ENCODE assay signal across 8 cellular contexts in the genomic region with DNA sequence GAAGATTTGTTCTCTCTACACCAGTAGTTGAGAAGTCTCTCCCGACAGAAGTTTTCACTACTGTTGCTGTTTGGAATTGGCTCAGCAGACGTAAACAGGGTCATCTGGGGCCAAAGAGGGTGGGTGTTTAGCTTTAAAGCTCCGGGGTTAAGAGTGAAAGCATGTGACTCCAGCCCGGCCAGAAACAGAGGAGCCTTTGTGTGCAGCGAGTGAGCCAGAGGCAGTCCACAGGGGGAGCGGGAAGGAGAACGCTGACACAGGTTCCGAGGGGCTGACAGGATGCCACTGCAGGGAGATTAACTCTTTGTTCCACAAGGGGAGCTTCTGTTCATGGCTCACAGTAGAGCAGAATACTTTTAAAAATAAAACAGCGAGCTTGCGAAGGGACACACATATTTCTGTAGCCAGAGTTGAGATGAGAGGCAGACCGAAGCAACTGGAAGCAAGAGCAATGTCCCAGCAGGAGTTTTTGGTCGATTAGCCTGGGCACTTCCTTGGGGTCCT. TPM values are rescaled to one million over a fixed set of nuclear protein-coding genes. Genes with fewer than 3 reads are reported as not detected.
DNase-seq lines count a peak whose midpoint lies in the region; ATAC-seq, FAIRE-seq and TF ChIP-seq lines count a peak whose summit lies in the region.

No MANE protein-coding gene starts in this region.

- peak overlapping the region; percentile 66 for H3K4me3 ChIP-seq in OCI-LY3 (ENCODE audit: low read length)
- peak overlapping the region; percentile 37 for H3K4me3 ChIP-seq in choroid plexus epithelial cell (ENCODE audit: low read depth, low read length)
- H3K4me3 ChIP-seq in small intestine (ENCODE audit: low read depth in 1 of 2, low read length in 2 of 2), result no peak overlapping the region

- 6 to 13% (median 8%) methylated on average over 12 of the region's 12 CpGs for WGBS in small intestine, 3 donors

- H3K4me1 ChIP-seq in OCI-LY3 (ENCODE audit: low read length) (peaks cover 32% of the 10 kb centered on the region), small intestine (ENCODE audit: control insufficient read depth in 2 of 2, insufficient read depth in 1 of 2, low read depth in 1 of 2, low read length in 1 of 2) (peaks cover 14% of the 10 kb centered on the region in 2 donors)

- H3K79me2 ChIP-seq in OCI-LY3 (ENCODE audit: low read length), result no peaks in the 10 kb centered on the region

- H3K9me3 ChIP-seq in OCI-LY3 (ENCODE audit: insufficient read depth, low read length) (no peaks in the 10 kb centered on the region), small intestine (ENCODE audit: control insufficient read depth, low read depth) (no peaks in the 10 kb centered on the region)

- H3K27ac ChIP-seq in OCI-LY3 (ENCODE audit: low read length) (no peak overlapping the region), layer of hippocampus (ENCODE audit: low read depth, low read length) (peak overlapping the region; percentile 60), small intestine (ENCODE audit: low read depth in 1 of 2, low read length in 1 of 2) (peak overlapping the region; percentile 45 to 74)

- FAIRE-seq in small intestine (lab: Jason Lieb, UNC) (no peak), RCC 7860 (lab: Jason Lieb, UNC) (no peak)

- no peaks in the 10 kb centered on the region for H3K36me3 ChIP-seq in OCI-LY3 (replicated peaks; ENCODE audit: low read depth, low read length)
- no peaks in the 10 kb centered on the region for H3K36me3 ChIP-seq in small intestine (ENCODE audit: control insufficient read depth in 2 of 2, insufficient read depth in 2 of 2, low read length in 2 of 2)

- peak overlapping the region; percentile 79 for H3K4me2 ChIP-seq in OCI-LY3 (ENCODE audit: low read length)

- H2AFZ ChIP-seq in OCI-LY3 (ENCODE audit: low read depth, low read length), result peak overlapping the region; percentile 85

- DNase-seq in DMS79 treated with DMSO at 0.1 percent for 48 hours (lab: John Stamatoyannopoulos, UW) (peak; percentile 35), DMS79 (lab: John Stamatoyannopoulos, UW) (no peak), choroid plexus epithelial cell (ENCODE audit: low read depth) (peak; percentile 78), small intestine (peak; percentile 69), RCC 7860 (ENCODE audit: low spot score) (no peak)

- no peaks in the 10 kb centered on the region for H3K27me3 ChIP-seq in OCI-LY3 (ENCODE audit: low read depth, low read length)
- H3K27me3 ChIP-seq in layer of hippocampus (ENCODE audit: control insufficient read depth, insufficient read depth, low read length), result no peaks in the 10 kb centered on the region
- H3K27me3 ChIP-seq in small intestine (ENCODE audit: control insufficient read depth in 2 of 2, insufficient read depth in 2 of 2, low read length in 2 of 2), result no peaks in the 10 kb centered on the region

- ATAC-seq in GM18870 (IDR thresholded peaks at IDR 0.05; ENCODE audit: unreplicated experiment), result no peak

- H4K20me1 ChIP-seq in OCI-LY3 (ENCODE audit: insufficient read depth, low read length), result no peaks in the 10 kb centered on the region

- H3K9ac ChIP-seq in OCI-LY3 (ENCODE audit: low read length), result peak overlapping the region; percentile 58

- TF ChIP-seq CTCF in OCI-LY3 (IDR thresholded peaks at IDR 0.05; ENCODE audit: low read depth, low read length) (no peak), choroid plexus epithelial cell (conservative IDR thresholded peaks at IDR 0.05; ENCODE audit: low read depth, low read length) (peak; percentile 34)

RNA-seq across cellular contexts. Expression of a gene that starts 26.9 kb away (rescaled TPM):
- 10 to 100 TPM in 2 of 3 donors, 1 to 10 TPM in 1; 4.4 to 19.2 (median 15.2) TPM for polyA plus RNA-seq in small intestine

RNA-seq across cellular contexts. Expression of a gene that starts 42.8 kb away (rescaled TPM):
- 100 to 1,000 TPM; 282 to 329 (median 318) TPM for polyA plus RNA-seq in small intestine

Comparison
In these comparisons a context has a peak if more than half of its experiments do, and no peak if none do; other contexts are left out.
1. DNase-seq: peak in DMS79 treated with DMSO at 0.1 percent for 48 hours (single experiment), choroid plexus epithelial cell (single experiment) and small intestine (single experiment); none in DMS79 (single experiment) and RCC 7860 (single experiment).
2. H3K4me3 ChIP-seq: peak in OCI-LY3 (single experiment) and choroid plexus epithelial cell (single experiment); none in small intestine (0 of 2).